Comparison of ENCODE assay signal across 14 cellular contexts in genomic region chr22:31279821-31280496, GRCh38. TPM values are rescaled to one million over a fixed set of nuclear protein-coding genes. Genes with fewer than 3 reads are reported as not detected.
A peak's percentile ranks its signal among the peaks of the same experiment; 100 is the strongest.
DNase-seq lines count a peak whose midpoint lies in the region; ATAC-seq and TF ChIP-seq lines count a peak whose summit lies in the region.
"Had no signal": no experiment of that assay in that cellular context is flagged by ENCODE, and none has a peak within 500 bp of the region (broad histone marks: within the 10 kb centered on the region; RNA-seq: fewer than 3 reads in every experiment).

No MANE protein-coding gene starts in this region.

- H2BK5ac ChIP-seq in neuronal stem cell (ENCODE audit: low read length): no peak overlapping the region

- in situ Hi-C loops in ACHN (cut with HindIII; ENCODE audit: low pct_ligation_motif_present, low pct_unique_long_range_greater_than_20kb, low sequenced_read_pairs): no loop called here
- in situ Hi-C loops in HAP-1 (cut with MboI; ENCODE audit: low sequenced_read_pairs): loop anchor here (25.0 kb wide), 1 partner anchor 107 kb away; the partner anchor contains the start of gene DRG1

- no peak overlapping the region for H4K91ac ChIP-seq in neuronal stem cell (ENCODE audit: low read depth, low read length, poor library complexity)

- H3K18ac ChIP-seq in neuronal stem cell (ENCODE audit: low read length): no peak overlapping the region

- H3K23ac ChIP-seq in neuronal stem cell (ENCODE audit: low read depth, low read length, poor library complexity): no peak overlapping the region

- H3K27me3 ChIP-seq in heart right ventricle (no peaks in the 10 kb centered on the region), HAP-1 (ENCODE audit: low read depth) (no peaks in the 10 kb centered on the region), neuronal stem cell (ENCODE audit: control insufficient read depth in 3 of 3, insufficient read depth in 3 of 3, low read depth in 1 of 3, low read length in 3 of 3) (no peaks in the 10 kb centered on the region)

- intact Hi-C loops in cardiac septum (cut with DNase I) (loop anchor here (10.0 kb wide), 1 partner anchor 175 kb away; the partner anchor contains the start of gene SELENOM), heart right ventricle (cut with DNase I) (loop anchor here in 2 of 10 donors (10.0 kb wide), 1 partner anchor 65 kb away; the partner anchor contains the start of gene LIMK2 (in 2 of the 2))

- H3K14ac ChIP-seq in neuronal stem cell (ENCODE audit: low read length): no peak overlapping the region

- H4K8ac ChIP-seq in neuronal stem cell (ENCODE audit: low read depth, low read length): no peak overlapping the region

- ATAC-seq in heart right ventricle: no peak
- no peak for ATAC-seq in HG02759 (IDR thresholded peaks at IDR 0.05; ENCODE audit: unreplicated experiment)
- ATAC-seq: Right ventricle myocardium inferior had no signal

- H3K27ac ChIP-seq in heart right ventricle (peak overlapping the region in 1 of 10 donors; percentile 79), neuronal stem cell (replicated peaks; ENCODE audit: low read length) (no peak overlapping the region)

- no peak overlapping the region for H3K4me3 ChIP-seq in heart right ventricle
- H3K4me3 ChIP-seq in HAP-1: no peak overlapping the region
- no peak overlapping the region for H3K4me3 ChIP-seq in neuronal stem cell (ENCODE audit: low read length in 2 of 2)
- H3K4me3 ChIP-seq: lung had no signal

- no peaks in the 10 kb centered on the region for H3K9me3 Mint-ChIP-seq in activated naive CD8-positive, alpha-beta T cell treated with anti-CD3 and anti-CD28 coated beads for 36 hours

- no peak overlapping the region for H3K9ac ChIP-seq in neuronal stem cell (ENCODE audit: low read depth, low read length, poor library complexity)

- H3K27me3 Mint-ChIP-seq in activated naive CD8-positive, alpha-beta T cell treated with anti-CD3 and anti-CD28 coated beads for 36 hours: no peaks in the 10 kb centered on the region

- no peak overlapping the region for H3K4me2 ChIP-seq in neuronal stem cell (ENCODE audit: insufficient read depth, low read length, poor library complexity, severe bottlenecking)

- peaks cover 47% of the 10 kb centered on the region for H3K36me3 Mint-ChIP-seq in activated naive CD8-positive, alpha-beta T cell treated with anti-CD3 and anti-CD28 coated beads for 36 hours

- H3K27ac Mint-ChIP-seq in activated naive CD8-positive, alpha-beta T cell treated with anti-CD3 and anti-CD28 coated beads for 36 hours: peak overlapping the region; percentile 82

- H3K36me3 ChIP-seq in heart right ventricle (peaks cover 0 to 97% (median 70%) of the 10 kb centered on the region in 9 donors), HAP-1 (replicated peaks) (peaks cover 15% of the 10 kb centered on the region), neuronal stem cell (replicated peaks in 1 of 2; ENCODE audit: control insufficient read depth in 2 of 2, insufficient read depth in 2 of 2, low read length in 2 of 2) (peaks cover 18 to 70% of the 10 kb centered on the region in 2 donors)

- H3K4me1 Mint-ChIP-seq in activated naive CD8-positive, alpha-beta T cell treated with anti-CD3 and anti-CD28 coated beads for 36 hours: peaks cover 78% of the 10 kb centered on the region

- no peak overlapping the region for H2AFZ ChIP-seq in neuronal stem cell (ENCODE audit: low read length)

- DNase-seq in cardiac septum (ENCODE audit: low spot score) (peak; percentile 6), heart right ventricle (no peak), mesenteric fat pad (ENCODE audit: low spot score) (peak; percentile 24), ACHN (no peak), HAP-1 (ENCODE audit: low spot score in 2 of 2) (no peak), neuronal stem cell (ENCODE audit: low spot score) (no peak)
- DNase-seq in activated naive CD8-positive, alpha-beta T cell treated with anti-CD3 and anti-CD28 coated beads for 36 hours: no peak
- DNase-seq: central memory CD4-positive, alpha-beta T cell; KBM-7; NCI-H187; NCI-H69 had no signal

- no peak overlapping the region for H2BK15ac ChIP-seq in neuronal stem cell (ENCODE audit: low read length)

- H3K9me3 ChIP-seq in heart right ventricle (no peaks in the 10 kb centered on the region), HAP-1 (no peaks in the 10 kb centered on the region), neuronal stem cell (replicated peaks in 1 of 2; ENCODE audit: control insufficient read depth in 2 of 2, insufficient read depth in 1 of 2, low read depth in 1 of 2, low read length in 2 of 2) (no peaks in the 10 kb centered on the region)

- no peaks in the 10 kb centered on the region for H3K79me1 ChIP-seq in neuronal stem cell (ENCODE audit: low read depth, low read length)

- H2BK12ac ChIP-seq in neuronal stem cell (ENCODE audit: low read length): no peak overlapping the region

- no peak overlapping the region for H2AK5ac ChIP-seq in neuronal stem cell (ENCODE audit: low read depth, low read length)

- H2BK120ac ChIP-seq in neuronal stem cell (ENCODE audit: low read depth, low read length): no peak overlapping the region

- H3K4ac ChIP-seq in neuronal stem cell (ENCODE audit: low read length): no peak overlapping the region

- no peak for TF ChIP-seq CTCF in heart right ventricle (IDR thresholded peaks at IDR 0.05)

- H3K4me1 ChIP-seq in heart right ventricle (peaks cover 0 to 23% (median 3%) of the 10 kb centered on the region in 9 donors), HAP-1 (no peaks in the 10 kb centered on the region), neuronal stem cell (ENCODE audit: control insufficient read depth in 2 of 2, insufficient read depth in 1 of 2, low read depth in 1 of 2, low read length in 2 of 2) (peaks cover 6 to 8% of the 10 kb centered on the region in 2 donors)

- H3K4me3 Mint-ChIP-seq in activated naive CD8-positive, alpha-beta T cell treated with anti-CD3 and anti-CD28 coated beads for 36 hours: no peak overlapping the region

RNA-seq across cellular contexts. Expression of gene PIK3IP1, which starts 12.3 kb away (rescaled TPM):
- 10.5 TPM for total RNA-seq in cardiac septum
- 10 to 100 TPM in 9 of 10 donors, 1 to 10 TPM in 1; 3.6 to 28.6 (median 17.6) TPM for total RNA-seq in heart right ventricle
- polyA plus RNA-seq in heart right ventricle: 1 to 10 TPM; 3.7 to 7.9 TPM
- total RNA-seq in activated naive CD8-positive, alpha-beta T cell treated with anti-CD3 and anti-CD28 coated beads for 36 hours: 10 to 100 TPM; 10.7 to 11.3 TPM
- 19.8 TPM for total RNA-seq in mesenteric fat pad
- polyA plus RNA-seq in neuronal stem cell (2013, experiment 1 of 2): 2.2 TPM
- polyA plus RNA-seq in neuronal stem cell (2013, experiment 2 of 2): 2.4 TPM

Comparison
In these comparisons a context has a peak if more than half of its experiments do, and no peak if none do; other contexts are left out.
1. DNase-seq: peak in cardiac septum (single experiment) and mesenteric fat pad (single experiment); none in heart right ventricle (0 of 2), activated naive CD8-positive, alpha-beta T cell treated with anti-CD3 and anti-CD28 coated beads for 36 hours (single experiment), ACHN (single experiment), HAP-1 (0 of 2) and neuronal stem cell (single experiment).